In genomic region chr12:26878661-26879119, GRCh38 we compare ENCODE assay signal across 8 cellular contexts. TPM values are rescaled to one million over a fixed set of nuclear protein-coding genes. Genes with fewer than 3 reads are reported as not detected.
A peak's percentile ranks its signal among the peaks of the same experiment; 100 is the strongest.
DNase-seq lines count a peak whose midpoint lies in the region; ATAC-seq and TF ChIP-seq lines count a peak whose summit lies in the region.

No MANE protein-coding gene starts in this region.

- no peaks in the 10 kb centered on the region for H3K36me3 ChIP-seq in colonic mucosa

- DNase-seq in AG08396 (ENCODE audit: low spot score) (peak; percentile 16), NCI-H187 treated with DMSO at 0.1 percent for 48 hours (lab: John Stamatoyannopoulos, UW) (peak; percentile 41), colonic mucosa (peak; percentile 68), naive B cell (peak; percentile 41), ecto neural progenitor cell (ENCODE audit: low spot score) (no peak)
- no peak for DNase-seq in activated T-cell treated with anti-CD3 and anti-CD28 coated beads, Interleukin-2, amount 50 U/mL, for 72 hours

- no peak overlapping the region for H3K4me3 ChIP-seq in colonic mucosa

- peak overlapping the region in 4 of 8 donors; percentile 7 to 53 (median 32) for H3K4me3 Mint-ChIP-seq in naive B cell
- H3K4me3 Mint-ChIP-seq in activated T-cell treated with anti-CD3 and anti-CD28 coated beads, Interleukin-2, amount 50 U/mL, for 72 hours, result no peak overlapping the region

- H3K27me3 Mint-ChIP-seq in naive B cell, result no peaks in the 10 kb centered on the region
- H3K27me3 Mint-ChIP-seq in activated T-cell treated with anti-CD3 and anti-CD28 coated beads, Interleukin-2, amount 50 U/mL, for 72 hours (ENCODE audit: low read depth), result peaks cover 13% of the 10 kb centered on the region

- H3K27me3 ChIP-seq in colonic mucosa, result no peaks in the 10 kb centered on the region

- peaks cover 0 to 10% (median 2%) of the 10 kb centered on the region in 7 donors for H3K9me3 Mint-ChIP-seq in naive B cell
- no peaks in the 10 kb centered on the region for H3K9me3 Mint-ChIP-seq in activated T-cell treated with anti-CD3 and anti-CD28 coated beads, Interleukin-2, amount 50 U/mL, for 72 hours

- peaks cover 9 to 16% (median 10%) of the 10 kb centered on the region in 3 donors for H3K4me1 Mint-ChIP-seq in naive B cell
- no peaks in the 10 kb centered on the region for H3K4me1 Mint-ChIP-seq in activated T-cell treated with anti-CD3 and anti-CD28 coated beads, Interleukin-2, amount 50 U/mL, for 72 hours (ENCODE audit: low read depth)

- no peak for TF ChIP-seq CTCF in colonic mucosa (IDR thresholded peaks at IDR 0.05)

- ATAC-seq in GM21529 (IDR thresholded peaks at IDR 0.05; ENCODE audit: unreplicated experiment) (peak; percentile 52), naive B cell (ENCODE audit: low read depth in 2 of 2) (peak; percentile 96 to 99), GM21360 (IDR thresholded peaks at IDR 0.05; ENCODE audit: unreplicated experiment) (no peak)
- no peak for ATAC-seq in activated T-cell treated with anti-CD3 and anti-CD28 coated beads, Interleukin-2, amount 50 U/mL, for 72 hours (replicated peaks in 1 of 2)

- no peak overlapping the region for H3K9ac ChIP-seq in colonic mucosa (ENCODE audit: low read depth in 2 of 2, low read length in 2 of 2)

- intact Hi-C loops in colonic mucosa (cut with DNase I), result no loop called here

- H3K4me1 ChIP-seq in colonic mucosa, result no peaks in the 10 kb centered on the region

- H3K36me3 Mint-ChIP-seq in naive B cell, result peaks cover 0 to 10% of the 10 kb centered on the region in 2 donors
- peaks cover 0 to 2% of the 10 kb centered on the region in 2 donors for H3K36me3 Mint-ChIP-seq in activated T-cell treated with anti-CD3 and anti-CD28 coated beads, Interleukin-2, amount 50 U/mL, for 72 hours (ENCODE audit: insufficient read depth in 2 of 2)

- H3K27ac Mint-ChIP-seq in naive B cell, result peak overlapping the region; percentile 60 to 97 (median 92)
- H3K27ac Mint-ChIP-seq in activated T-cell treated with anti-CD3 and anti-CD28 coated beads, Interleukin-2, amount 50 U/mL, for 72 hours, result no peak overlapping the region

- no peaks in the 10 kb centered on the region for H3K9me3 ChIP-seq in colonic mucosa

- no peak overlapping the region for H3K27ac ChIP-seq in colonic mucosa

RNA-seq across cellular contexts. Expression of gene ITPR2, which starts 45.7 kb away (rescaled TPM):
- total RNA-seq in colonic mucosa, result 10 to 100 TPM; 15.9 to 39.3 TPM
- polyA plus RNA-seq in naive B cell (ENCODE audit: low read depth in 6 of 6), result 10 to 100 TPM in 5 of 6 donors, 1 to 10 TPM in 1; 6.7 to 23.6 (median 20.6) TPM
- total RNA-seq in activated T-cell treated with anti-CD3 and anti-CD28 coated beads, Interleukin-2, amount 50 U/mL, for 72 hours, result 10 to 100 TPM; 44.3 to 55.5 TPM

RNA-seq across cellular contexts. Expression of gene INTS13, which starts 59.1 kb away (rescaled TPM):
- total RNA-seq in colonic mucosa, result 10 to 100 TPM; 15.8 to 17.9 TPM
- 10 to 100 TPM in 4 of 6 donors, 1 to 10 TPM in 2; 5.0 to 23.3 (median 14.7) TPM for polyA plus RNA-seq in naive B cell (ENCODE audit: low read depth in 6 of 6)
- total RNA-seq in activated T-cell treated with anti-CD3 and anti-CD28 coated beads, Interleukin-2, amount 50 U/mL, for 72 hours, result 10 to 100 TPM; 35.2 to 45.8 TPM

RNA-seq across cellular contexts. Expression of gene FGFR1OP2, which starts 59.6 kb away (rescaled TPM):
- 10 to 100 TPM; 26.4 to 31.1 TPM for total RNA-seq in colonic mucosa
- polyA plus RNA-seq in naive B cell (ENCODE audit: low read depth in 6 of 6), result 10 to 100 TPM; 54.2 to 68.4 (median 59.5) TPM
- 10 to 100 TPM; 38.0 to 41.0 TPM for total RNA-seq in activated T-cell treated with anti-CD3 and anti-CD28 coated beads, Interleukin-2, amount 50 U/mL, for 72 hours

Comparison
In these comparisons a context has a peak if more than half of its experiments do, and no peak if none do; other contexts are left out.
1. DNase-seq: peak in AG08396 (single experiment), NCI-H187 treated with DMSO at 0.1 percent for 48 hours (single experiment), colonic mucosa (single experiment) and naive B cell (single experiment); none in ecto neural progenitor cell (single experiment) and activated T-cell treated with anti-CD3 and anti-CD28 coated beads, Interleukin-2, amount 50 U/mL, for 72 hours (0 of 2).
2. ATAC-seq: peak in GM21529 (single experiment) and naive B cell (2 of 2); none in GM21360 (single experiment) and activated T-cell treated with anti-CD3 and anti-CD28 coated beads, Interleukin-2, amount 50 U/mL, for 72 hours (0 of 2).